26 cellular contexts compared by ENCODE assay signal in genomic region chr5:97067296-97067695, GRCh38.
"Had no signal": no experiment of that assay in that cellular context is flagged by ENCODE, and none has a peak within 500 bp of the region (broad histone marks: within the 10 kb centered on the region; RNA-seq: fewer than 3 reads in every experiment).

No MANE protein-coding gene starts in this region.

- H3K27me3 ChIP-seq: ascending aorta, body of pancreas, MG63 had no signal

- DNase-seq: activated CD4-positive, alpha-beta T cell treated with anti-CD3 and anti-CD28 coated beads for 48 hours; activated CD4-positive, alpha-beta T cell treated with anti-CD3 and anti-CD28 coated beads, Interleukin-2, amount 50 U/mL, for 4 hours; activated CD8-positive, alpha-beta memory T cell treated with anti-CD3 and anti-CD28 coated beads, Interleukin-2, amount 50 U/mL, for 48 hours; activated CD8-positive, alpha-beta T cell treated with anti-CD3 and anti-CD28 coated beads, Interleukin-2, amount 10 ng/mL, durations not matched to agents 7 days and 5 days; activated T-cell treated with anti-CD3 and anti-CD28 coated beads, Interleukin-2, amount 50 U/mL, for 1 hour; body of pancreas; KG1; MG63; MV-4-11; NCI-H1092 treated with DMSO at 0.1 percent for 48 hours; NCI-H1436; NCI-H1694 treated with DMSO at 0.1 percent for 48 hours; NCI-H2029 treated with DMSO at 0.1 percent for 48 hours; NCI-H345; NCI-H510A; NCI-H526 treated with DMSO at 0.1 percent for 48 hours; NK-92 treated with Interleukin-12 subunit alpha and Interleukin-12 subunit beta, amount 100 ng/mL, for 24 hours; OCI-M1; RPMI8226 had no signal

- H3K27ac ChIP-seq: ascending aorta, body of pancreas had no signal

- H3K36me3 ChIP-seq: ascending aorta, MG63 had no signal

- H3K4me3 ChIP-seq: ascending aorta, body of pancreas, MG63 had no signal

- H3K4me1 ChIP-seq: ascending aorta, body of pancreas had no signal

- H3K9me3 ChIP-seq: ascending aorta, body of pancreas, MG63 had no signal

- ATAC-seq: activated CD4-positive, CD25-positive, alpha-beta regulatory T cell treated with anti-CD3 and anti-CD28 coated beads, Interleukin-2, amount 50 U/mL, for 24 hours; activated CD8-positive, alpha-beta T cell treated with anti-CD3 and anti-CD28 coated beads, Interleukin-2, amount 10 ng/mL, durations not matched to agents 7 days and 5 days; body of pancreas; Panc1; Right ventricle myocardium inferior; SK-N-SH treated with all-trans-retinoic acid at 6 μM for 48 hours had no signal

- H3K4me1 Mint-ChIP-seq: activated naive CD4-positive, alpha-beta T cell treated with anti-CD3 and anti-CD28 coated beads, Interleukin-2, amount 50 U/mL, for 24 hours had no signal

- H3K4me3 Mint-ChIP-seq: activated CD8-positive, alpha-beta T cell treated with anti-CD3 and anti-CD28 coated beads, Interleukin-2, amount 10 ng/mL, durations not matched to agents 7 days and 5 days; activated naive CD4-positive, alpha-beta T cell treated with anti-CD3 and anti-CD28 coated beads, Interleukin-2, amount 50 U/mL, for 24 hours; T-helper 1 cell treated with Interleukin-12 subunit alpha and Interleukin-12 subunit beta and Interleukin-4 antibody, amounts not matched to agents 30 μg/mL and 1 μg/mL, for 36 hours had no signal

- H3K9me3 Mint-ChIP-seq: activated naive CD4-positive, alpha-beta T cell treated with anti-CD3 and anti-CD28 coated beads, Interleukin-2, amount 50 U/mL, for 24 hours; T-helper 1 cell treated with Interleukin-12 subunit alpha and Interleukin-12 subunit beta and Interleukin-4 antibody, amounts not matched to agents 30 μg/mL and 1 μg/mL, for 36 hours had no signal

- H3K27ac Mint-ChIP-seq: activated CD8-positive, alpha-beta T cell treated with anti-CD3 and anti-CD28 coated beads, Interleukin-2, amount 10 ng/mL, durations not matched to agents 7 days and 5 days; activated naive CD4-positive, alpha-beta T cell treated with anti-CD3 and anti-CD28 coated beads, Interleukin-2, amount 50 U/mL, for 24 hours; T-helper 1 cell treated with Interleukin-12 subunit alpha and Interleukin-12 subunit beta and Interleukin-4 antibody, amounts not matched to agents 30 μg/mL and 1 μg/mL, for 36 hours had no signal
